ENCODE assay signal across 21 cellular contexts in the genomic region with DNA sequence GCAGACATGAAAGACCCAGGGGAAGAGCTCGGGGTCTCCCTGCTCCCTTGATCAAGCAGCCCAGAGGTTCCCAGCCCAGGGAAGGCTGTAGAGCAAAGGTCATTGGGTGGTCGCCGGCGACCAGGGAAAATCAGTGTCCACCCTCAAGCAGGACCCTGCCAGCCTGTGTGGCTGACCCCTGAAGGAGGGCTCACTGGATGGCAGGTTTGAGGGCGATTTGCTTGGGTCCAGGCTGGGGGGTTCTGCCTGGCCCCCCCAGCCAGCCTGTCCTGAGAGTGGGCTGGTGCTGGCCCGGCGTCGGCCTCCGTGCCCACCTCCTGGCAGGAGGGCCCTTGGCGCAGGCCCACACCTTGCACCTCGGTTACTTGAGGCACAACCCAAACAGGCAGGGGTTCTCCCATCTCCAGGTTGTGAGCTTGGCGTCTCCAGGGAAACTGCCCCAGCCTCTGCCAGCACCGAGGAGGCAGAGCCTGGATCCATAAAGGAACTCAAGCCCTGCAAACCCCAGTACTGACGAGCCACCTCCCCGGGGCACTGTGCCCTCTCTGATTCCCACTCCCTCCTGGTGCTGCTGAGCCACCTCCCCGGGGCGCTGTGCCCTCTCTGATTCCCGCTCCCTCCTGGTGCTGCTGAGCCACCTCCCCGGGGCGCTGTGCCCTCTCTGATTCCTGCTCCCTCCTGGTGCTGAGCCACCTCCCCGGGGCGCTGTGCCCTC.
A peak's percentile ranks its signal among the peaks of the same experiment; 100 is the strongest.
DNase-seq lines count a peak whose midpoint lies in the region; ATAC-seq, FAIRE-seq and TF ChIP-seq lines count a peak whose summit lies in the region.
"Had no signal": no experiment of that assay in that cellular context is flagged by ENCODE, and none has a peak within 500 bp of the region (broad histone marks: within the 10 kb centered on the region; RNA-seq: fewer than 3 reads in every experiment).

No MANE protein-coding gene starts in this region.

- H3K9me3 ChIP-seq in HepG2 (ENCODE audit: low read length): no peaks in the 10 kb centered on the region
- no peaks in the 10 kb centered on the region for H3K9me3 ChIP-seq in right lobe of liver
- H3K9me3 ChIP-seq in H1 (ENCODE audit: insufficient read depth in 2 of 2, low read depth in 1 of 2, low read length in 1 of 2): no peaks in the 10 kb centered on the region
- H3K9me3 ChIP-seq in Karpas-422 (ENCODE audit: low read length): no peaks in the 10 kb centered on the region
- H3K9me3 ChIP-seq: BE2C, MG63 had no signal

- CTCF ChIA-PET in HepG2 (lab: Yijun Ruan, JAX; ENCODE audit: low intra/inter-chr PET ratio, low total read pairs): no interaction called here
- CTCF ChIA-PET in H1 (lab: Charles Lee; ENCODE audit: partially characterized antibody): interaction anchor here (1.3 kb wide), 1 partner anchor 103 kb away, joined by 4 read pairs; no protein-coding TSS in a partner anchor
- CTCF ChIA-PET in activated CD8-positive, alpha-beta T cell treated with anti-CD3 and anti-CD28 coated beads for 36 hours (lab: Charles Lee): no interaction called here

- H3K56ac ChIP-seq in H1 (replicated peaks; ENCODE audit: insufficient read length, low read depth, low read length): no peak overlapping the region

- H2AK5ac ChIP-seq in H1 (ENCODE audit: low read depth, low read length): no peak overlapping the region

- no peaks in the 10 kb centered on the region for H3K4me1 ChIP-seq in HepG2 (ENCODE audit: insufficient read depth, low read length)
- H3K4me1 ChIP-seq in right lobe of liver: no peaks in the 10 kb centered on the region
- H3K4me1 ChIP-seq in H1 (replicated peaks in 1 of 4; ENCODE audit: control insufficient read depth in 3 of 4, insufficient read depth in 4 of 4, low read length in 3 of 4): peaks cover 0 to 20% (median 13%) of the 10 kb centered on the region in 4 experiments; a peak in 6 of 7 replicates
- H3K4me1 ChIP-seq in Karpas-422 (ENCODE audit: low read length): no peaks in the 10 kb centered on the region
- H3K4me1 ChIP-seq: BE2C had no signal

- no peaks in the 10 kb centered on the region for H3K79me2 ChIP-seq in HepG2 (ENCODE audit: insufficient read depth, low read length)
- no peaks in the 10 kb centered on the region for H3K79me2 ChIP-seq in H1 (ENCODE audit: control insufficient read depth in 1 of 2, insufficient read depth in 2 of 2, low read length in 2 of 2)
- no peaks in the 10 kb centered on the region for H3K79me2 ChIP-seq in Karpas-422 (ENCODE audit: low read length)

- no peak for TF ChIP-seq POLR2A in HepG2 (IDR thresholded peaks at IDR 0.05; ENCODE audit: insufficient read depth in 1 of 2, low read depth in 2 of 2, low read length in 2 of 2)
- TF ChIP-seq POLR2A in right lobe of liver (IDR thresholded peaks at IDR 0.05): no peak
- TF ChIP-seq POLR2A in H1 (IDR thresholded peaks at IDR 0.05; ENCODE audit: control extremely low read depth in 1 of 2, low read depth in 2 of 2, low read length in 2 of 2): no peak

- in situ Hi-C loops in HepG2 (cut with HindIII; ENCODE audit: extremely low pct_ligation_motif_present, low pct_unique_long_range_greater_than_20kb): no loop called here

- H2AFZ ChIP-seq in HepG2 (ENCODE audit: low read length): no peak overlapping the region
- H2AFZ ChIP-seq in H1 (ENCODE audit: low read length): no peak overlapping the region; the same call in 1 of the 2 replicates
- no peak overlapping the region for H2AFZ ChIP-seq in Karpas-422 (ENCODE audit: low read length)

- WGBS in HepG2 (ENCODE audit: low lambda C conversion rate): 28% methylated on average over 13 of the region's 22 CpGs
- WGBS in right lobe of liver (ENCODE audit: insufficient coverage, low coverage, low lambda C conversion rate, missing lambda C conversion rate): 40% methylated on average over 1 of the region's 22 CpGs
- 90% methylated on average over 19 of the region's 22 CpGs; no CpG with 5 or more reads in 1 of the 2 experiments for WGBS in H1 (ENCODE audit: extremely low coverage in 1 of 2, insufficient coverage in 1 of 2, insufficient read length in 1 of 2, insufficient replicate concordance in 2 of 2, low coverage in 1 of 2, low lambda C conversion rate in 2 of 2, missing lambda C conversion rate in 1 of 2), 2 experiments

- no peaks in the 10 kb centered on the region for H3K23me2 ChIP-seq in H1 (ENCODE audit: low read depth, low read length)

- no peaks in the 10 kb centered on the region for H3K9me2 ChIP-seq in Karpas-422 (replicated peaks; ENCODE audit: insufficient read depth, low read length)

- no peaks in the 10 kb centered on the region for H3K36me3 Mint-ChIP-seq in neural crest cell (ENCODE audit: low read depth)
- H3K36me3 Mint-ChIP-seq in activated CD8-positive, alpha-beta T cell treated with anti-CD3 and anti-CD28 coated beads for 36 hours (ENCODE audit: low read depth): no peaks in the 10 kb centered on the region
- H3K36me3 Mint-ChIP-seq: IgD-negative memory B cell had no signal

- POLR2A ChIA-PET in HepG2 (lab: Yijun Ruan, JAX) (no interaction called here), H1 (lab: Charles Lee; ENCODE audit: partially characterized antibody) (no interaction called here)
- POLR2A ChIA-PET in activated CD8-positive, alpha-beta T cell treated with anti-CD3 and anti-CD28 coated beads for 36 hours (lab: Charles Lee): no interaction called here

- no peak overlapping the region for H2BK20ac ChIP-seq in H1 (ENCODE audit: low read length)

- H3K4ac ChIP-seq in H1 (replicated peaks; ENCODE audit: insufficient read length, low read depth, low read length): no peak overlapping the region

- H3K79me1 ChIP-seq in H1 (ENCODE audit: low read depth, low read length): no peaks in the 10 kb centered on the region

- intact Hi-C loops in HepG2 (cut with micrococcal nuclease; ENCODE audit: unreplicated experiment) (no loop called here), right lobe of liver (cut with DNase I) (no loop called here)
- intact Hi-C loops in activated CD8-positive, alpha-beta T cell treated with anti-CD3 and anti-CD28 coated beads for 36 hours (cut with micrococcal nuclease): no loop called here

- no peak overlapping the region for H4K5ac ChIP-seq in H1 (ENCODE audit: insufficient read length, low read depth, low read length)

- H3K36me3 ChIP-seq in HepG2 (replicated peaks in 1 of 2; ENCODE audit: control insufficient read depth in 1 of 2, insufficient read depth in 2 of 2, low read length in 2 of 2) (no peaks in the 10 kb centered on the region), right lobe of liver (no peaks in the 10 kb centered on the region), H1 (ENCODE audit: control insufficient read depth in 2 of 4, insufficient read depth in 4 of 4, low read length in 3 of 4) (no peaks in the 10 kb centered on the region), Karpas-422 (ENCODE audit: insufficient read depth, low read length) (no peaks in the 10 kb centered on the region)
- H3K36me3 ChIP-seq: BE2C, MG63 had no signal

- ATAC-seq in HepG2 (no peak), right lobe of liver (no peak)
- ATAC-seq in activated CD8-positive, alpha-beta T cell treated with anti-CD3 and anti-CD28 coated beads for 36 hours: no peak
- ATAC-seq: Right ventricle myocardium inferior had no signal

- peaks cover 39% of the 10 kb centered on the region for H3K4me1 Mint-ChIP-seq in neural crest cell
- no peaks in the 10 kb centered on the region for H3K4me1 Mint-ChIP-seq in activated CD8-positive, alpha-beta T cell treated with anti-CD3 and anti-CD28 coated beads for 36 hours (ENCODE audit: low read depth)
- H3K4me1 Mint-ChIP-seq: IgD-negative memory B cell had no signal

- TF ChIP-seq RAD21 in HepG2 (CRISPR knock-in tag; IDR thresholded peaks at IDR 0.05) (no peak), H1 (IDR thresholded peaks at IDR 0.05 in 1 of 2, conservative IDR thresholded peaks at IDR 0.05 in 1 of 2; ENCODE audit: low read depth in 2 of 2, low read length in 2 of 2) (no peak)

- H3K14ac ChIP-seq in H1 (ENCODE audit: insufficient read length): no peak overlapping the region

- no peak overlapping the region for H2BK120ac ChIP-seq in H1 (replicated peaks; ENCODE audit: low read depth, low read length)

- H2BK5ac ChIP-seq in H1 (ENCODE audit: low read depth, low read length): no peak overlapping the region

- H3K4me3 ChIP-seq in HepG2 (replicated peaks in 1 of 3; ENCODE audit: insufficient read depth in 1 of 3, low read depth in 2 of 3, low read length in 3 of 3): no peak overlapping the region
- H3K4me3 ChIP-seq in right lobe of liver: no peak overlapping the region
- H3K4me3 ChIP-seq in H1 (ENCODE audit: extremely low read depth in 1 of 4, insufficient read depth in 2 of 4, low read depth in 3 of 4, low read length in 4 of 4): no peak overlapping the region
- no peak overlapping the region for H3K4me3 ChIP-seq in Karpas-422 (ENCODE audit: low read length)
- H3K4me3 ChIP-seq: MG63 had no signal

- H3K27ac Mint-ChIP-seq in neural crest cell (ENCODE audit: unreplicated experiment): no peak overlapping the region
- no peak overlapping the region for H3K27ac Mint-ChIP-seq in activated CD8-positive, alpha-beta T cell treated with anti-CD3 and anti-CD28 coated beads for 36 hours
- H3K27ac Mint-ChIP-seq: IgD-negative memory B cell had no signal

- H3K9ac ChIP-seq in HepG2 (ENCODE audit: insufficient read depth, low read depth, low read length): no peak overlapping the region
- H3K9ac ChIP-seq in H1 (replicated peaks in 1 of 4; ENCODE audit: extremely low read depth in 1 of 4, low read depth in 3 of 4, low read length in 3 of 4): no peak overlapping the region
- no peak overlapping the region for H3K9ac ChIP-seq in Karpas-422 (ENCODE audit: low read length)

- H3K4me2 ChIP-seq in HepG2 (ENCODE audit: low read depth, low read length) (no peak overlapping the region), H1 (ENCODE audit: insufficient read depth in 1 of 2, low read depth in 2 of 2, low read length in 2 of 2) (peak overlapping the region; percentile 43 to 58; a peak in 1 of 4 replicates), Karpas-422 (ENCODE audit: low read depth, low read length, poor library complexity, severe bottlenecking) (no peak overlapping the region)

- no TSS peak for BruUV-seq in HepG2 (replicated peaks; lab: Mats Ljungman, UMichigan)

- DNase-seq in HepG2 (ENCODE audit: low spot score) (no peak), right lobe of liver (no peak), H1 (ENCODE audit: low read depth in 1 of 2, low spot score in 2 of 2) (no peak), neural crest cell (ENCODE audit: low read depth, low spot score) (no peak), Karpas-422 (no peak)
- no peak for DNase-seq in activated effector memory CD4-positive, alpha-beta T cell treated with anti-CD3 and anti-CD28 coated beads, Interleukin-2, amount 50 U/mL, for 16 hours
- DNase-seq in activated CD4-positive, CD25-positive, alpha-beta regulatory T cell (lab: John Stamatoyannopoulos, UW): no peak
- DNase-seq in activated CD8-positive, alpha-beta T cell treated with anti-CD3 and anti-CD28 coated beads for 36 hours: no peak
- DNase-seq: BE2C, DMS79, HCEC 1CT, Kasumi-1, MG63, NCI-H1048, NCI-H1417 treated with DMSO at 0.1 percent for 48 hours, NCI-H187, NCI-H2107, NCI-H446 treated with DMSO at 0.1 percent for 48 hours, NCI-H526 treated with DMSO at 0.1 percent for 48 hours had no signal

- TF ChIP-seq EP300 in HepG2 (IDR thresholded peaks at IDR 0.05; ENCODE audit: low read depth in 2 of 2, low read length in 2 of 2): no peak
- TF ChIP-seq EP300 in HepG2 (CRISPR knock-in tag; IDR thresholded peaks at IDR 0.05; ENCODE audit: borderline replicate concordance): no peak
- TF ChIP-seq EP300 in H1 (IDR thresholded peaks at IDR 0.05; ENCODE audit: borderline replicate concordance in 1 of 2, low read depth in 2 of 2, low read length in 2 of 2): no peak

- H3K27me3 ChIP-seq in HepG2 (ENCODE audit: control insufficient read depth in 1 of 2, insufficient read depth in 2 of 2, low read length in 2 of 2) (peaks cover 1 to 59% of the 10 kb centered on the region in 2 experiments), right lobe of liver (no peaks in the 10 kb centered on the region), H1 (replicated peaks in 1 of 4; ENCODE audit: control insufficient read depth in 3 of 4, extremely low read depth in 1 of 4, insufficient read depth in 3 of 4, low read length in 3 of 4) (peaks cover 0 to 6% (median 5%) of the 10 kb centered on the region in 4 experiments; a peak in 2 of 7 replicates), Karpas-422 (ENCODE audit: low read length) (no peaks in the 10 kb centered on the region)
- H3K27me3 ChIP-seq: BE2C had no signal

- 0 out of 2 replicates have a peak overlapping the region, but pooled peaks have one; percentile 61 for H2BK15ac ChIP-seq in H1 (ENCODE audit: low read length)

- peak overlapping the region; percentile 27; the same call in 1 of the 2 replicates for H2BK12ac ChIP-seq in H1 (ENCODE audit: low read depth, low read length)

- TF ChIP-seq CTCF in HepG2 (CRISPR knock-in tag; IDR thresholded peaks at IDR 0.05): no peak
- TF ChIP-seq CTCF in right lobe of liver (IDR thresholded peaks at IDR 0.05): no peak
- no peak for TF ChIP-seq CTCF in H1 (IDR thresholded peaks at IDR 0.05; ENCODE audit: control extremely low read depth in 1 of 3, insufficient read depth in 1 of 3, low read depth in 1 of 3, low read length in 3 of 3)
- TF ChIP-seq CTCF in neural crest cell (conservative IDR thresholded peaks at IDR 0.05): no peak
- TF ChIP-seq CTCF in activated CD8-positive, alpha-beta T cell treated with anti-CD3 and anti-CD28 coated beads for 36 hours (IDR thresholded peaks at IDR 0.05): no peak

- H3K27me3 Mint-ChIP-seq in neural crest cell (ENCODE audit: low read depth): peaks cover 6% of the 10 kb centered on the region
- H3K27me3 Mint-ChIP-seq in activated CD8-positive, alpha-beta T cell treated with anti-CD3 and anti-CD28 coated beads for 36 hours: no peaks in the 10 kb centered on the region

- H3K27ac ChIP-seq in HepG2 (ENCODE audit: extremely low read length, insufficient read depth, low read length) (no peak overlapping the region), right lobe of liver (no peak overlapping the region), H1 (ENCODE audit: low read depth, low read length) (no peak overlapping the region), Karpas-422 (ENCODE audit: low read length) (no peak overlapping the region)

- peak overlapping the region; percentile 17 for H3K4me3 Mint-ChIP-seq in neural crest cell
- H3K4me3 Mint-ChIP-seq in activated CD8-positive, alpha-beta T cell treated with anti-CD3 and anti-CD28 coated beads for 36 hours: no peak overlapping the region
- H3K4me3 Mint-ChIP-seq: IgD-negative memory B cell had no signal

- H4K91ac ChIP-seq in H1 (replicated peaks; ENCODE audit: insufficient read length, low read length): no peak overlapping the region

- no peak overlapping the region for H4K8ac ChIP-seq in H1 (ENCODE audit: extremely low read depth, insufficient read depth, low read length)

- H3K18ac ChIP-seq in H1 (ENCODE audit: extremely low read depth, low read length): no peak overlapping the region

- H3K9me3 Mint-ChIP-seq in neural crest cell: no peaks in the 10 kb centered on the region
- H3K9me3 Mint-ChIP-seq in activated CD8-positive, alpha-beta T cell treated with anti-CD3 and anti-CD28 coated beads for 36 hours: no peaks in the 10 kb centered on the region

- no peak overlapping the region for H3K23ac ChIP-seq in H1 (ENCODE audit: insufficient read length)

- FAIRE-seq in HepG2 (lab: Jason Lieb, UNC) (no peak), H1 (lab: Jason Lieb, UNC) (no peak)

- H4K20me1 ChIP-seq in HepG2 (ENCODE audit: insufficient read depth, low read length): no peaks in the 10 kb centered on the region
- H4K20me1 ChIP-seq in H1 (replicated peaks in 1 of 2; ENCODE audit: control insufficient read depth in 1 of 2, insufficient read depth in 2 of 2, low read length in 2 of 2): peaks cover 0 to 1% of the 10 kb centered on the region in 2 experiments
- H4K20me1 ChIP-seq in Karpas-422 (ENCODE audit: insufficient read depth, low read depth, low read length): peaks cover 5% of the 10 kb centered on the region; the same call in 1 of the 2 replicates

Comparison
In these comparisons a context has a peak if more than half of its experiments do, and no peak if none do; other contexts are left out.
1. H3K4me2 ChIP-seq: peak in H1 (2 of 2); none in HepG2 (single experiment) and Karpas-422 (single experiment).